ENCODE assay signal across 8 cellular contexts in genomic region chr5:176536902-176537607, GRCh38. TPM values are rescaled to one million over a fixed set of nuclear protein-coding genes. Genes with fewer than 3 reads are reported as not detected.
DNase-seq lines count a peak whose midpoint lies in the region; ATAC-seq and TF ChIP-seq lines count a peak whose summit lies in the region.

Gene RNF44 (minus strand): TSS chr5:176537402. CDS start chr5:176532472, 4,930 bp downstream.

- peak within 1 kb of the TSS; percentile 92 to 97 for H3K27ac Mint-ChIP-seq in activated naive CD4-positive, alpha-beta T cell treated with anti-CD3 and anti-CD28 coated beads, Interleukin-2, amount 50 U/mL, for 72 hours

- TF ChIP-seq POLR2A in testis (IDR thresholded peaks at IDR 0.05): no peak

- intact Hi-C loops in testis (cut with DNase I; ENCODE audit: low total_unique reads): loop anchor here (10.0 kb wide), 1 partner anchor 122 kb away; the partner anchor contains the start of gene CLTB

- peak; percentile 94 for DNase-seq in GM10266 (ENCODE audit: extremely low spot score)
- peak; percentile 87 for DNase-seq in NCI-H1105 (lab: John Stamatoyannopoulos, UW)
- DNase-seq in SKM-1 (lab: John Stamatoyannopoulos, UW; ENCODE audit: unreplicated experiment): peak; percentile 93
- DNase-seq in activated naive CD4-positive, alpha-beta T cell treated with anti-CD3 and anti-CD28 coated beads, Interleukin-2, amount 50 U/mL, for 72 hours (ENCODE audit: low spot score in 2 of 2): peak; percentile 98
- DNase-seq in glomerular visceral epithelial cell (ENCODE audit: extremely low spot score): peak; percentile 98
- peak; percentile 92 for DNase-seq in omental fat pad (ENCODE audit: low spot score)
- DNase-seq in testis: peak; percentile 99

- no peaks in the 10 kb centered on the region for H3K27me3 ChIP-seq in testis

- peak; percentile 64 for ATAC-seq in HG02642 (IDR thresholded peaks at IDR 0.05; ENCODE audit: poor library complexity, unreplicated experiment)
- peak; percentile 65 to 73 for ATAC-seq in activated naive CD4-positive, alpha-beta T cell treated with anti-CD3 and anti-CD28 coated beads, Interleukin-2, amount 50 U/mL, for 72 hours
- peak; percentile 85 for ATAC-seq in omental fat pad (ENCODE audit: low FRiP score)

- H3K36me3 Mint-ChIP-seq in activated naive CD4-positive, alpha-beta T cell treated with anti-CD3 and anti-CD28 coated beads, Interleukin-2, amount 50 U/mL, for 72 hours: peaks cover 14 to 17% of the 10 kb centered on the region in 2 donors

- peak within 1 kb of the TSS; percentile 91 to 94 for H3K4me3 ChIP-seq in testis

- H3K9me3 Mint-ChIP-seq in activated naive CD4-positive, alpha-beta T cell treated with anti-CD3 and anti-CD28 coated beads, Interleukin-2, amount 50 U/mL, for 72 hours: no peaks in the 10 kb centered on the region

- H3K27ac ChIP-seq in testis: peak within 1 kb of the TSS; percentile 95 to 99

- TF ChIP-seq CTCF in GM10266 (IDR thresholded peaks at IDR 0.05; ENCODE audit: control insufficient read depth, insufficient read depth, low read depth, missing control alignments) (no peak), omental fat pad (IDR thresholded peaks at IDR 0.05) (no peak), testis (IDR thresholded peaks at IDR 0.05) (no peak)

- peaks cover 43% of the 10 kb centered on the region for H3K4me1 ChIP-seq in testis

- H3K36me3 ChIP-seq in testis (ENCODE audit: low read depth, missing control alignments): no peaks in the 10 kb centered on the region

- H3K9me3 ChIP-seq in testis: no peaks in the 10 kb centered on the region

- 0% methylated on average over 15 to 51 of the region's 65 CpGs for WGBS in testis, 2 donors

RNA-seq across cellular contexts. Expression of gene RNF44, which starts in this region (rescaled TPM):
- 100 to 1,000 TPM in 1 of 2 donors, 10 to 100 TPM in 1; 83.5 to 136 TPM for total RNA-seq in activated naive CD4-positive, alpha-beta T cell treated with anti-CD3 and anti-CD28 coated beads, Interleukin-2, amount 50 U/mL, for 72 hours
- 10 to 100 TPM in 3 of 4 donors, 1 to 10 TPM in 1; 7.4 to 24.4 (median 10.8) TPM for total RNA-seq in omental fat pad
- total RNA-seq in testis: 10 to 100 TPM; 57.2 to 64.7 TPM
- polyA plus RNA-seq in testis (ENCODE audit: insufficient read depth, low read depth, low replicate concordance): 60.1 TPM

Comparison
In these comparisons a context has a peak if more than half of its experiments do, and no peak if none do; other contexts are left out.
1. Peak in every context shown above with its lines: DNase-seq, ATAC-seq, H3K4me3 ChIP-seq and H3K27ac ChIP-seq.